In genomic region chr6:160132776-160133338, GRCh38 we compare ENCODE assay signal across 1 cellular context.
TF ChIP-seq lines count a peak whose summit lies in the region.

No MANE protein-coding gene starts in this region.

TF ChIP-seq in H1, 55 proteins besides CTCF, POLR2A, EP300 and RAD21:
- peak; percentile 45; the same call in 1 of the 2 replicates for TF ChIP-seq E2F6 (IDR thresholded peaks at IDR 0.05)
- TF ChIP-seq CHD1 (IDR thresholded peaks at IDR 0.05; ENCODE audit: low read depth, low read length): no peak
TF ChIP-seq in H1: peak in this region for 1.
